Comparison of ENCODE assay signal across 14 cellular contexts in the genomic region with DNA sequence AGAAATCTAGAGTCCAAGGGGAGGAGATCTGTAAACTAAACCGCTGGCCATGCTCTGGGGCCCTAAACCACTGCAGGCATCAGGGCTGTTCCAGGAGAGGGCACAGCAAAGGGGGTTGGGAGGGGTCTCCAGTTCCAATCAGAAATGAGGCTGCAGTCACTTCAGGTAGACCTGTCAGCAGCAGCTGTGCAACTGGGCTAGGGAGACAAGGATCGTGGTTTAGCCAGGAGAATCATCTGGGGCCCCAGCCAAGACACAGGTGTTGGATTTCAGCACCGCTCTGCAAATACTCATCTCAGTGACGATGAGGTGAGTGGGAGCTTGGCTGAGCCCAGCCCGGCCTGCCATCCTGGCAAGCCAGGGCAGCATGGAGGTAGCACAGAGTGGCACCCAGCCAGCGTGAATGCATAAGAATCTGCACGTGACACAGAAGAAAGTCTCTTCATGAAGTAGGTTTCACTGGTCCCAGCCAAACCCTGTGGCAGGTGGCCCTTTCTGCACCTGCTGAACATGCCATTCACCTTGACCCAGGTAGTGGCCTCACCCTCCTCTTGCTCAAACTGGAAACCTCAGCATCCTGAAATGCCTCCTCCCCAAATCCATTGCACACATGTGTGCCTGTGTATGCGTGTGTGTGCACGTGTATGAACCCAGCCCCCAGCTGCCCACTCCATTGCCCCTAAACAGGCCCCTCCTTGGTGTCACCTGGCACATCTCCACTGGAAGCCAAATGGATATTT. TPM values are rescaled to one million over a fixed set of nuclear protein-coding genes. Genes with fewer than 3 reads are reported as not detected.
DNase-seq lines count a peak whose midpoint lies in the region; ATAC-seq and TF ChIP-seq lines count a peak whose summit lies in the region.
"Had no signal": no experiment of that assay in that cellular context is flagged by ENCODE, and none has a peak within 500 bp of the region (broad histone marks: within the 10 kb centered on the region; RNA-seq: fewer than 3 reads in every experiment).

No MANE protein-coding gene starts in this region.

- no peaks in the 10 kb centered on the region for H3K27me3 ChIP-seq in iPS-15b (ENCODE audit: control insufficient read depth, insufficient read depth, low read length)

- peaks cover 26% of the 10 kb centered on the region for H3K36me3 ChIP-seq in iPS-15b (ENCODE audit: control insufficient read depth, insufficient read depth, low read length)

- peak overlapping the region; percentile 8 for H3K9ac ChIP-seq in iPS-15b (ENCODE audit: low read depth, low read length)

- H3K9me3 Mint-ChIP-seq in activated CD4-positive, alpha-beta memory T cell treated with anti-CD3 and anti-CD28 coated beads for 36 hours = no peaks in the 10 kb centered on the region
- no peaks in the 10 kb centered on the region for H3K9me3 Mint-ChIP-seq in activated CD4-positive, alpha-beta memory T cell treated with anti-CD3 and anti-CD28 coated beads, Interleukin-2, amount 10 ng/mL, durations not matched to agents 7 days and 5 days
- no peaks in the 10 kb centered on the region for H3K9me3 Mint-ChIP-seq in activated B cell treated with CpG ODN at 0.5 μM for 24 hours
- H3K9me3 Mint-ChIP-seq: activated CD4-positive, alpha-beta T cell treated with anti-CD3 and anti-CD28 coated beads, Interleukin-2, amount 10 ng/mL, durations not matched to agents 7 days and 5 days; brain had no signal

- H3K27me3 Mint-ChIP-seq in activated CD4-positive, alpha-beta memory T cell treated with anti-CD3 and anti-CD28 coated beads for 36 hours = peaks cover 14% of the 10 kb centered on the region
- peaks cover 16% of the 10 kb centered on the region for H3K27me3 Mint-ChIP-seq in activated CD4-positive, alpha-beta memory T cell treated with anti-CD3 and anti-CD28 coated beads, Interleukin-2, amount 10 ng/mL, durations not matched to agents 7 days and 5 days
- H3K27me3 Mint-ChIP-seq in activated B cell treated with CpG ODN at 0.5 μM for 24 hours = peaks cover 22% of the 10 kb centered on the region

- ATAC-seq in activated B cell treated with CpG ODN at 0.5 μM for 24 hours (ENCODE audit: low read depth) = no peak
- ATAC-seq in stimulated activated naive CD8-positive, alpha-beta T cell treated with anti-CD3 and anti-CD28 coated beads, Interleukin-15, Interleukin-2, amounts not matched to agents 100 U/mL and 50 U/mL, for 24 hours = no peak
- ATAC-seq in HG02610 (IDR thresholded peaks at IDR 0.05; ENCODE audit: unreplicated experiment) = no peak
- no peak for ATAC-seq in HG03039 (IDR thresholded peaks at IDR 0.05; ENCODE audit: unreplicated experiment)
- ATAC-seq in HG03097 (IDR thresholded peaks at IDR 0.05; ENCODE audit: low FRiP score, unreplicated experiment) = no peak

- H3K4me3 ChIP-seq in iPS-15b (ENCODE audit: low read depth, low read length) = no peak overlapping the region

- no peaks in the 10 kb centered on the region for H3K4me1 Mint-ChIP-seq in activated CD4-positive, alpha-beta memory T cell treated with anti-CD3 and anti-CD28 coated beads for 36 hours (ENCODE audit: low read depth)
- H3K4me1 Mint-ChIP-seq in activated CD4-positive, alpha-beta memory T cell treated with anti-CD3 and anti-CD28 coated beads, Interleukin-2, amount 10 ng/mL, durations not matched to agents 7 days and 5 days = no peaks in the 10 kb centered on the region
- no peaks in the 10 kb centered on the region for H3K4me1 Mint-ChIP-seq in activated B cell treated with CpG ODN at 0.5 μM for 24 hours
- H3K4me1 Mint-ChIP-seq: activated CD4-positive, alpha-beta T cell treated with anti-CD3 and anti-CD28 coated beads, Interleukin-2, amount 10 ng/mL, durations not matched to agents 7 days and 5 days; brain had no signal

- POLR2A ChIA-PET in activated CD4-positive, alpha-beta memory T cell treated with anti-CD3 and anti-CD28 coated beads for 36 hours (lab: Charles Lee) = no interaction called here
- POLR2A ChIA-PET in activated CD4-positive, alpha-beta memory T cell treated with anti-CD3 and anti-CD28 coated beads, Interleukin-2, amount 10 ng/mL, durations not matched to agents 7 days and 5 days (lab: Charles Lee) = no interaction called here
- POLR2A ChIA-PET in activated B cell treated with CpG ODN at 0.5 μM for 24 hours (lab: Charles Lee) = no interaction called here

- H3K27ac Mint-ChIP-seq in activated CD4-positive, alpha-beta memory T cell treated with anti-CD3 and anti-CD28 coated beads for 36 hours = no peak overlapping the region
- no peak overlapping the region for H3K27ac Mint-ChIP-seq in activated CD4-positive, alpha-beta memory T cell treated with anti-CD3 and anti-CD28 coated beads, Interleukin-2, amount 10 ng/mL, durations not matched to agents 7 days and 5 days
- H3K27ac Mint-ChIP-seq in activated B cell treated with CpG ODN at 0.5 μM for 24 hours = no peak overlapping the region
- H3K27ac Mint-ChIP-seq: activated CD4-positive, alpha-beta T cell treated with anti-CD3 and anti-CD28 coated beads, Interleukin-2, amount 10 ng/mL, durations not matched to agents 7 days and 5 days; brain had no signal

- CTCF ChIA-PET in activated CD4-positive, alpha-beta memory T cell treated with anti-CD3 and anti-CD28 coated beads for 36 hours (lab: Charles Lee) = no interaction called here
- CTCF ChIA-PET in activated CD4-positive, alpha-beta memory T cell treated with anti-CD3 and anti-CD28 coated beads, Interleukin-2, amount 10 ng/mL, durations not matched to agents 7 days and 5 days (lab: Charles Lee) = no interaction called here
- CTCF ChIA-PET in activated B cell treated with CpG ODN at 0.5 μM for 24 hours (lab: Charles Lee) = no interaction called here

- no peak overlapping the region for H3K4me3 Mint-ChIP-seq in activated CD4-positive, alpha-beta memory T cell treated with anti-CD3 and anti-CD28 coated beads for 36 hours
- no peak overlapping the region for H3K4me3 Mint-ChIP-seq in activated CD4-positive, alpha-beta memory T cell treated with anti-CD3 and anti-CD28 coated beads, Interleukin-2, amount 10 ng/mL, durations not matched to agents 7 days and 5 days
- H3K4me3 Mint-ChIP-seq in activated B cell treated with CpG ODN at 0.5 μM for 24 hours = no peak overlapping the region
- H3K4me3 Mint-ChIP-seq: activated CD4-positive, alpha-beta T cell treated with anti-CD3 and anti-CD28 coated beads, Interleukin-2, amount 10 ng/mL, durations not matched to agents 7 days and 5 days; brain had no signal

- no peaks in the 10 kb centered on the region for H3K36me3 Mint-ChIP-seq in activated CD4-positive, alpha-beta memory T cell treated with anti-CD3 and anti-CD28 coated beads for 36 hours
- no peaks in the 10 kb centered on the region for H3K36me3 Mint-ChIP-seq in activated CD4-positive, alpha-beta memory T cell treated with anti-CD3 and anti-CD28 coated beads, Interleukin-2, amount 10 ng/mL, durations not matched to agents 7 days and 5 days (ENCODE audit: low read depth)
- no peaks in the 10 kb centered on the region for H3K36me3 Mint-ChIP-seq in activated B cell treated with CpG ODN at 0.5 μM for 24 hours (ENCODE audit: low read depth)
- H3K36me3 Mint-ChIP-seq: brain had no signal

- TF ChIP-seq CTCF in activated B cell treated with CpG ODN at 0.5 μM for 24 hours (IDR thresholded peaks at IDR 0.05) = no peak

- peak; percentile 9 for DNase-seq in activated CD4-positive, alpha-beta memory T cell treated with anti-CD3 and anti-CD28 coated beads for 36 hours
- no peak for DNase-seq in activated CD4-positive, alpha-beta memory T cell treated with anti-CD3 and anti-CD28 coated beads, Interleukin-2, amount 10 ng/mL, durations not matched to agents 7 days and 5 days
- DNase-seq in activated B cell treated with CpG ODN at 0.5 μM for 24 hours = peak; percentile 14
- peak; percentile 3 for DNase-seq in stimulated activated naive CD8-positive, alpha-beta T cell treated with anti-CD3 and anti-CD28 coated beads, Interleukin-15, Interleukin-2, amounts not matched to agents 100 U/mL and 50 U/mL, for 24 hours
- DNase-seq: activated CD4-positive, alpha-beta T cell treated with anti-CD3 and anti-CD28 coated beads, Interleukin-2, amount 10 ng/mL, durations not matched to agents 7 days and 5 days; kidney glomerular epithelial cell; NCI-H1694; SIG-M5 had no signal

- H3K9me3 ChIP-seq in iPS-15b (ENCODE audit: control insufficient read depth, insufficient read depth, low read length) = no peaks in the 10 kb centered on the region

- intact Hi-C loops in activated CD4-positive, alpha-beta memory T cell treated with anti-CD3 and anti-CD28 coated beads for 36 hours (cut with micrococcal nuclease) = no loop called here
- intact Hi-C loops in activated B cell treated with CpG ODN at 0.5 μM for 24 hours (cut with micrococcal nuclease) = no loop called here

- peaks cover 4% of the 10 kb centered on the region for H3K4me1 ChIP-seq in iPS-15b (ENCODE audit: control insufficient read depth, insufficient read depth, low read length)

RNA-seq across cellular contexts. Expression of gene GPRIN2, which starts 9.7 kb away (rescaled TPM):
- total RNA-seq in activated CD4-positive, alpha-beta memory T cell treated with anti-CD3 and anti-CD28 coated beads for 36 hours = not detected
- total RNA-seq in activated CD4-positive, alpha-beta memory T cell treated with anti-CD3 and anti-CD28 coated beads, Interleukin-2, amount 10 ng/mL, durations not matched to agents 7 days and 5 days = not detected
- not detected in 2 replicates for total RNA-seq in activated B cell treated with CpG ODN at 0.5 μM for 24 hours
- total RNA-seq: activated CD4-positive, alpha-beta T cell treated with anti-CD3 and anti-CD28 coated beads, Interleukin-2, amount 10 ng/mL, durations not matched to agents 7 days and 5 days; pulmonary artery endothelial cell had no signal

RNA-seq across cellular contexts. Expression of gene SYT15, which starts 32.2 kb away (rescaled TPM):
- under 1 TPM; 0.51 to 0.71 TPM for total RNA-seq in activated CD4-positive, alpha-beta memory T cell treated with anti-CD3 and anti-CD28 coated beads for 36 hours
- total RNA-seq in activated CD4-positive, alpha-beta memory T cell treated with anti-CD3 and anti-CD28 coated beads, Interleukin-2, amount 10 ng/mL, durations not matched to agents 7 days and 5 days = under 1 TPM; 0.86 to 0.95 TPM
- 0.86 and 1.1 TPM in 2 replicates for total RNA-seq in activated B cell treated with CpG ODN at 0.5 μM for 24 hours
